8 cellular contexts compared by ENCODE assay signal in the genomic region with DNA sequence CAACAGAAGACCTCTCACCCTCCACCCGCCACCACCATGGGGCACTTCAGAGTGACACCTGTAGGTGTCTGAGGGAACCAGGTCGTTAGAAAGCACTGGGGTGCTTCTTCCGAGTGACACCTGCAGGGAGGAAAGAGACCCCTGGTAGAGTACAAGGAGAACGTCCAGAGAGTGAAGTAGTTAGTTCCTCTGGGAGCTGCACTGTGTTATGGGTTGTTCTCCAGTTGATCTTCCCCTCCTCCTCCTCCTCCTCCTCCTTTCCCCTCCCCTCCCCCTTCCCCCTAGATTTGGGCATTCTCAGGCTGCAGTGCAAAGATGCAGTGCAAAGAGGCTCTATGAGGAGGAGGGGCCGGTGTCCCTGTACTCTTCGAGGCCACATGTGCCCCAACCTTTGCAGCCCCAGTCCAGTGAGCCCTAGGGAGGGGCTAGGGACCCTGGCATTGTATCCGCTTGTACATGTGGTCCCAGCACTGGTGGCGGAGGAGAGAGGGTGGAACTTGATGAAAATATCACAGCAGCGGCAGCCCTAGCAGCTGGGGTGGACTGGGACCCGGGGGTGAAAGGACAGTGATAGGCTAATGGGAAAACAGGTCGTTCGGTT. TPM values are rescaled to one million over a fixed set of nuclear protein-coding genes. Genes with fewer than 3 reads are reported as not detected.
A peak's percentile ranks its signal among the peaks of the same experiment; 100 is the strongest.
DNase-seq lines count a peak whose midpoint lies in the region; ATAC-seq and TF ChIP-seq lines count a peak whose summit lies in the region.

No MANE protein-coding gene starts in this region.

- CTCF ChIA-PET in BJ (lab: Yijun Ruan, JAX), result interaction anchor here (0.5 to 20.1 kb wide), 4 partner anchors 15 to 228 kb away, joined by 3 to 403 read pairs (median 4); a partner anchor contains a TSS

- H3K27me3 ChIP-seq in BJ (ENCODE audit: control insufficient read depth, insufficient read depth, low read length), result no peaks in the 10 kb centered on the region
- no peaks in the 10 kb centered on the region for H3K27me3 ChIP-seq in duodenal mucosa (ENCODE audit: control insufficient read depth in 1 of 2, insufficient read depth in 2 of 2, low read length in 2 of 2)

- H3K4me3 Mint-ChIP-seq in nephron progenitor cell, result peak overlapping the region; percentile 91

- peak overlapping the region; percentile 95 for H3K27ac Mint-ChIP-seq in nephron progenitor cell

- peak overlapping the region; percentile 81 to 86 for H3K9ac ChIP-seq in duodenal mucosa (ENCODE audit: low read depth in 1 of 2, low read length in 2 of 2)

- H3K4me3 ChIP-seq in BJ (ENCODE audit: low read depth, low read length) (peak overlapping the region; percentile 56), duodenal mucosa (ENCODE audit: low read depth in 1 of 2, low read length in 2 of 2) (peak overlapping the region; percentile 71)

- peaks cover 5% of the 10 kb centered on the region for H3K27me3 Mint-ChIP-seq in nephron progenitor cell (ENCODE audit: low read depth, poor library complexity)

- no peak for DNase-seq in BJ (ENCODE audit: low read depth)
- DNase-seq in nephron progenitor cell, result no peak
- DNase-seq in NCI-H146 treated with DMSO at 0.1 percent for 48 hours (lab: John Stamatoyannopoulos, UW; ENCODE audit: unreplicated experiment), result no peak
- no peak for DNase-seq in NCI-H1105 (lab: John Stamatoyannopoulos, UW)

- H3K9me3 ChIP-seq in KOPT-K1 (ENCODE audit: insufficient read depth, low read length, poor library complexity, severe bottlenecking) (no peaks in the 10 kb centered on the region), duodenal mucosa (ENCODE audit: control insufficient read depth in 1 of 2, low read length in 2 of 2) (no peaks in the 10 kb centered on the region)

- no peak for ATAC-seq in GM18909 (IDR thresholded peaks at IDR 0.05; ENCODE audit: poor library complexity, unreplicated experiment)
- ATAC-seq in GM18907 (IDR thresholded peaks at IDR 0.05; ENCODE audit: unreplicated experiment), result no peak

- H3K4me1 ChIP-seq in duodenal mucosa (ENCODE audit: control insufficient read depth in 1 of 2, insufficient read depth in 2 of 2, low read length in 2 of 2), result peaks cover 21 to 28% of the 10 kb centered on the region in 2 donors

- no peak for TF ChIP-seq CTCF in BJ (IDR thresholded peaks at IDR 0.05; ENCODE audit: insufficient read depth, low read depth, low read length)
- no peak for TF ChIP-seq CTCF in nephron progenitor cell (IDR thresholded peaks at IDR 0.05)

- H3K4me1 Mint-ChIP-seq in nephron progenitor cell, result peaks cover 54% of the 10 kb centered on the region

- H3K9me3 Mint-ChIP-seq in nephron progenitor cell, result no peaks in the 10 kb centered on the region

- POLR2A ChIA-PET in BJ (lab: Charles Lee), result no interaction called here

- H3K27ac ChIP-seq in KOPT-K1 (ENCODE audit: low read depth, low read length, poor library complexity, severe bottlenecking) (peak overlapping the region; percentile 54), duodenal mucosa (ENCODE audit: low read depth, low read length) (peak overlapping the region; percentile 95)

- H3K36me3 ChIP-seq in BJ (ENCODE audit: control insufficient read depth, insufficient read depth, low read length) (peaks cover 22% of the 10 kb centered on the region), KOPT-K1 (ENCODE audit: insufficient read depth, low read length) (no peaks in the 10 kb centered on the region; the same call in 1 of the 2 replicates), duodenal mucosa (ENCODE audit: control insufficient read depth in 1 of 2, insufficient read depth in 2 of 2, low read length in 2 of 2) (peaks cover 17 to 28% of the 10 kb centered on the region in 2 donors)

- H3K36me3 Mint-ChIP-seq in nephron progenitor cell (ENCODE audit: low read depth), result peaks cover 10% of the 10 kb centered on the region

RNA-seq across cellular contexts. Expression of a gene that starts 0.8 kb away (rescaled TPM):
- 45.0 and 57.3 TPM in 2 replicates for polyA plus RNA-seq in BJ (2011; rRNA removed)
- 35.2 and 54.1 TPM in 2 replicates for polyA minus RNA-seq in BJ (2011; rRNA and poly(A)+ RNA removed)

RNA-seq across cellular contexts. Expression of a gene that starts 26.3 kb away (rescaled TPM):
- 16.8 and 23.0 TPM in 2 replicates for polyA plus RNA-seq in BJ (2011; rRNA removed)
- 3.8 and 7.0 TPM in 2 replicates for polyA minus RNA-seq in BJ (2011; rRNA and poly(A)+ RNA removed)

RNA-seq across cellular contexts. Expression of a gene that starts 27.0 kb away (rescaled TPM):
- not detected in 2 replicates for polyA plus RNA-seq in BJ (2011; rRNA removed)
- not detected in 2 replicates for polyA minus RNA-seq in BJ (2011; rRNA and poly(A)+ RNA removed)

RNA-seq across cellular contexts. Expression of a gene that starts 29.2 kb away (rescaled TPM):
- 3.2 and 7.0 TPM in 2 replicates for polyA plus RNA-seq in BJ (2011; rRNA removed)
- polyA minus RNA-seq in BJ (2011; rRNA and poly(A)+ RNA removed), result 1.9 and 5.6 TPM in 2 replicates

RNA-seq across cellular contexts. Expression of a gene that starts 34.7 kb away (rescaled TPM):
- polyA plus RNA-seq in BJ (2011; rRNA removed), result 41.6 and 64.2 TPM in 2 replicates
- 28.6 and 49.6 TPM in 2 replicates for polyA minus RNA-seq in BJ (2011; rRNA and poly(A)+ RNA removed)
